11 cellular contexts compared by ENCODE assay signal in genomic region chr1:220876511-220877347, GRCh38. TPM values are rescaled to one million over a fixed set of nuclear protein-coding genes. Genes with fewer than 3 reads are reported as not detected.
DNase-seq lines count a peak whose midpoint lies in the region; ATAC-seq, FAIRE-seq and TF ChIP-seq lines count a peak whose summit lies in the region.
"Had no signal": no experiment of that assay in that cellular context is flagged by ENCODE, and none has a peak within 500 bp of the region (broad histone marks: within the 10 kb centered on the region; RNA-seq: fewer than 3 reads in every experiment).

No MANE protein-coding gene starts in this region.

- no peak for ATAC-seq in omental fat pad (ENCODE audit: low FRiP score)

- H3K9me3 ChIP-seq in iPS DF 6.9 (ENCODE audit: control insufficient read depth, insufficient read depth, low read length), result no peaks in the 10 kb centered on the region
- H3K9me3 ChIP-seq: HAP-1 had no signal

- H3K4me1 ChIP-seq in iPS DF 6.9 (ENCODE audit: control insufficient read depth, insufficient read depth, low read length), result peaks cover 3% of the 10 kb centered on the region; the same call in 1 of the 2 replicates

- H3K27me3 ChIP-seq in H7 (ENCODE audit: control insufficient read depth, insufficient read depth, low read length) (peaks cover 73% of the 10 kb centered on the region), iPS DF 6.9 (ENCODE audit: control insufficient read depth, insufficient read depth, low read length) (peaks cover 67% of the 10 kb centered on the region)

- WGBS in iPS DF 6.9 (ENCODE audit: insufficient coverage, insufficient read length), result no CpG with 5 or more reads among the region's 52 CpGs

- no peak for TF ChIP-seq CTCF in omental fat pad (IDR thresholded peaks at IDR 0.05)

- H3K27ac ChIP-seq in iPS DF 6.9 (ENCODE audit: low read length), result no peak overlapping the region

- DNase-seq in H7, result peak; percentile 82
- peak; percentile 63 for DNase-seq in amniotic epithelial cell (ENCODE audit: low read depth)
- DNase-seq in iPS DF 6.9 (ENCODE audit: low read depth, low spot score), result no peak
- peak; percentile 80 for DNase-seq in retina
- no peak for DNase-seq in head of caudate nucleus
- DNase-seq in omental fat pad (ENCODE audit: low spot score), result no peak
- no peak for DNase-seq in Ammon's horn (ENCODE audit: low spot score)
- DNase-seq in HTR-8/SVneo (ENCODE audit: insufficient read length, low spot score), result no peak
- DNase-seq: immature natural killer cell, NCI-H1417 treated with DMSO at 0.1 percent for 48 hours had no signal

- H3K36me3 ChIP-seq in H7 (replicated peaks; ENCODE audit: control insufficient read depth, insufficient read depth, low read length), result no peaks in the 10 kb centered on the region
- H3K36me3 ChIP-seq in iPS DF 6.9 (ENCODE audit: control insufficient read depth, insufficient read depth, low read length), result no peaks in the 10 kb centered on the region
- H3K36me3 ChIP-seq: HAP-1 had no signal

- peak overlapping the region; percentile 48 for H3K4me3 ChIP-seq in H7 (ENCODE audit: insufficient read depth, low read depth, low read length)
- peak overlapping the region; percentile 28; the same call in 1 of the 2 replicates for H3K4me3 ChIP-seq in iPS DF 6.9 (ENCODE audit: low read length)
- H3K4me3 ChIP-seq: HAP-1 had no signal

- intact Hi-C loops in head of caudate nucleus (cut with DNase I), result loop anchor here (5.0 kb wide), 1 partner anchor 561 kb away; no protein-coding TSS in a partner anchor

- no peak for FAIRE-seq in HTR-8/SVneo (lab: Jason Lieb, UNC)

RNA-seq across cellular contexts. Expression of gene HLX, which starts 2.5 kb away (rescaled TPM):
- total RNA-seq in H7 (2014; rRNA removed; shearing (Covaris generic)), result 0.21 TPM in 1 of 2 replicates, not detected in the other
- 10 to 100 TPM; 26.4 to 46.7 (median 34.5) TPM for total RNA-seq in omental fat pad

Comparison
In these comparisons a context has a peak if more than half of its experiments do, and no peak if none do; other contexts are left out.
1. DNase-seq: peak in H7 (single experiment), amniotic epithelial cell (single experiment) and retina (single experiment); none in iPS DF 6.9 (single experiment), head of caudate nucleus (0 of 42), omental fat pad (single experiment), Ammon's horn (single experiment) and HTR-8/SVneo (single experiment).
2. RNA of gene HLX, which starts 2.5 kb away (total RNA-seq): 26.4 to 46.7 TPM in omental fat pad; 0.21 TPM in H7; every median in the first group is over 10 times any median in the second.